Comparison of ENCODE assay signal across 13 cellular contexts in genomic region chr3:168714609-168715240, GRCh38.
DNase-seq lines count a peak whose midpoint lies in the region; ATAC-seq and TF ChIP-seq lines count a peak whose summit lies in the region.
"Had no signal": no experiment of that assay in that cellular context is flagged by ENCODE, and none has a peak within 500 bp of the region (broad histone marks: within the 10 kb centered on the region; RNA-seq: fewer than 3 reads in every experiment).

No MANE protein-coding gene starts in this region.

- no peak for DNase-seq in NCI-H748 treated with DMSO at 0.1 percent for 48 hours (lab: John Stamatoyannopoulos, UW)
- DNase-seq in NCI-H82 (lab: John Stamatoyannopoulos, UW): no peak
- no peak for DNase-seq in middle frontal gyrus (ENCODE audit: extremely low spot score, low spot score)
- DNase-seq: activated CD4-positive, alpha-beta T cell treated with anti-CD3 and anti-CD28 coated beads for 1 hour; activated effector memory CD4-positive, alpha-beta T cell treated with Interleukin-2 at 50 U/mL for 16 hours; naive thymus-derived CD4-positive, alpha-beta T cell; NCI-H226; SIG-M5 had no signal

- ATAC-seq in GM18505 (IDR thresholded peaks at IDR 0.05; ENCODE audit: unreplicated experiment): peak; percentile 98
- ATAC-seq in GM19467 (IDR thresholded peaks at IDR 0.05; ENCODE audit: unreplicated experiment): peak; percentile 98
- ATAC-seq in HG02870 (IDR thresholded peaks at IDR 0.05; ENCODE audit: unreplicated experiment): peak; percentile 96
- peak; percentile 93 for ATAC-seq in HG03469 (IDR thresholded peaks at IDR 0.05; ENCODE audit: unreplicated experiment)
- no peak for ATAC-seq in activated CD4-positive, CD25-positive, alpha-beta regulatory T cell treated with anti-CD3 and anti-CD28 coated beads, Interleukin-2, amount 50 U/mL, for 24 hours
- ATAC-seq: naive thymus-derived CD4-positive, alpha-beta T cell had no signal

- TF ChIP-seq POLR2A in GM18505 (IDR thresholded peaks at IDR 0.05; ENCODE audit: borderline replicate concordance, extremely low read depth, insufficient read depth, insufficient read length): no peak

Comparison
In these comparisons a context has a peak if more than half of its experiments do, and no peak if none do; other contexts are left out.
1. ATAC-seq: peak in GM18505 (single experiment), GM19467 (single experiment), HG02870 (single experiment) and HG03469 (single experiment); none in activated CD4-positive, CD25-positive, alpha-beta regulatory T cell treated with anti-CD3 and anti-CD28 coated beads, Interleukin-2, amount 50 U/mL, for 24 hours (0 of 2).